8 cellular contexts compared by ENCODE assay signal in genomic region chr1:43348809-43349593, GRCh38. TPM values are rescaled to one million over a fixed set of nuclear protein-coding genes. Genes with fewer than 3 reads are reported as not detected.
DNase-seq lines count a peak whose midpoint lies in the region; ATAC-seq, FAIRE-seq and TF ChIP-seq lines count a peak whose summit lies in the region.

No MANE protein-coding gene starts in this region.

- H3K9ac ChIP-seq in SU-DHL-6 (ENCODE audit: low read length) (peak overlapping the region; percentile 60), K562 (ENCODE audit: insufficient read depth in 1 of 2, low read depth in 2 of 2, low read length in 2 of 2) (no peak overlapping the region; a peak in 1 of 4 replicates), rectal smooth muscle tissue (ENCODE audit: low read length) (peak overlapping the region; percentile 59)

- TF ChIP-seq RAD21 in K562 (CRISPR knock-in tag; conservative IDR thresholded peaks at IDR 0.05 in 1 of 2, IDR thresholded peaks at IDR 0.05 in 1 of 2) = no peak

- no peaks in the 10 kb centered on the region for H3K79me2 ChIP-seq in SU-DHL-6 (ENCODE audit: insufficient read depth, low read length)
- no peaks in the 10 kb centered on the region for H3K79me2 ChIP-seq in K562 (ENCODE audit: control insufficient read depth, insufficient read depth, low read length)

- in situ Hi-C loops in K562 (cut with MboI) = no loop called here

- no peaks in the 10 kb centered on the region for H3K27me3 ChIP-seq in MG63
- no peaks in the 10 kb centered on the region for H3K27me3 ChIP-seq in SU-DHL-6 (ENCODE audit: low read length)
- no peaks in the 10 kb centered on the region for H3K27me3 ChIP-seq in K562 (ENCODE audit: control insufficient read depth in 2 of 2, insufficient read depth in 2 of 2, low read length in 2 of 2)
- no peaks in the 10 kb centered on the region for H3K27me3 ChIP-seq in rectal smooth muscle tissue (ENCODE audit: control insufficient read depth, insufficient read depth, low read length)

- CTCF ChIA-PET in K562 (lab: Yijun Ruan, JAX; ENCODE audit: low intra/inter-chr PET ratio) = no interaction called here

- H3K4me3 ChIP-seq in GM12865 (ENCODE audit: low read depth, low read length) (peak overlapping the region; percentile 79), MG63 (peak overlapping the region; percentile 37), SU-DHL-6 (ENCODE audit: insufficient read depth, low read length, poor library complexity, severe bottlenecking) (peak overlapping the region; percentile 56), K562 (no peak overlapping the region), rectal smooth muscle tissue (ENCODE audit: low read length) (peak overlapping the region; percentile 76)

- no peak for TF ChIP-seq POLR2A in K562 (conservative IDR thresholded peaks at IDR 0.05)

- H3K4me2 ChIP-seq in SU-DHL-6 (ENCODE audit: low read depth, low read length, poor library complexity, severe bottlenecking) (peak overlapping the region; percentile 74), K562 (ENCODE audit: insufficient read depth, low read length) (0 out of 2 replicates have a peak overlapping the region, but pooled peaks have one; percentile 4)

- H3K9me3 ChIP-seq in MG63 (no peaks in the 10 kb centered on the region), SU-DHL-6 (ENCODE audit: insufficient read depth, low read length) (no peaks in the 10 kb centered on the region), K562 (replicated peaks; ENCODE audit: control insufficient read depth, insufficient read depth, low read depth, low read length) (no peaks in the 10 kb centered on the region)

- POLR2A ChIA-PET in K562 (lab: Yijun Ruan, JAX) = interaction anchor here (1.1 kb wide), 1 partner anchor 18 kb away, joined by 3 read pairs; no protein-coding TSS in a partner anchor

- H4K20me1 ChIP-seq in SU-DHL-6 (ENCODE audit: low read depth, low read length) (no peaks in the 10 kb centered on the region), K562 (replicated peaks; ENCODE audit: control insufficient read depth, insufficient read depth, low read length) (no peaks in the 10 kb centered on the region)

- H3K36me3 ChIP-seq in MG63 = no peaks in the 10 kb centered on the region
- no peaks in the 10 kb centered on the region for H3K36me3 ChIP-seq in SU-DHL-6 (ENCODE audit: low read length)
- no peaks in the 10 kb centered on the region for H3K36me3 ChIP-seq in K562 (ENCODE audit: control insufficient read depth, insufficient read depth, low read length)
- H3K36me3 ChIP-seq in rectal smooth muscle tissue (ENCODE audit: control insufficient read depth, insufficient read depth, low read length) = no peaks in the 10 kb centered on the region

- TF ChIP-seq EP300 in K562 (IDR thresholded peaks at IDR 0.05; ENCODE audit: low read length) = no peak

- H3K9me1 ChIP-seq in K562 (ENCODE audit: control insufficient read depth, insufficient read depth, low read length) = no peaks in the 10 kb centered on the region

- DNase-seq in GM12865 (ENCODE audit: low read depth) (peak; percentile 93), MG63 (peak; percentile 46), K562 (ENCODE audit: extremely low read depth in 1 of 4, low spot score in 3 of 4) (peak in 2 of 4 experiments; percentile 37), iPS DF 4.7 (ENCODE audit: extremely low read depth, low spot score) (peak; percentile 86)

- BruUV-seq in K562 (replicated peaks; lab: Mats Ljungman, UMichigan) = no TSS peak

- peak overlapping the region; percentile 67 for H3K27ac ChIP-seq in SU-DHL-6 (ENCODE audit: low read depth, low read length)
- no peak overlapping the region for H3K27ac ChIP-seq in K562 (ENCODE audit: extremely low read depth, low read depth, low read length)
- peak overlapping the region; percentile 89 for H3K27ac ChIP-seq in rectal smooth muscle tissue (ENCODE audit: low read depth, low read length)

- WGBS in K562 (ENCODE audit: insufficient coverage, low coverage, missing lambda C conversion rate) = 82% methylated on average over 48 of the region's 72 CpGs

- TF ChIP-seq CTCF in GM12865 (IDR thresholded peaks at IDR 0.05; ENCODE audit: insufficient read depth, low read depth, low read length, missing control alignments) (no peak), SU-DHL-6 (IDR thresholded peaks at IDR 0.05; ENCODE audit: insufficient read depth, low read length, poor library complexity, severe bottlenecking) (no peak), K562 (IDR thresholded peaks at IDR 0.05 in 2 of 3, conservative IDR thresholded peaks at IDR 0.05 in 1 of 3; ENCODE audit: insufficient read depth in 2 of 3, low read depth in 1 of 3, low read length in 3 of 3) (no peak)

- intact Hi-C loops in K562 (cut with micrococcal nuclease) = no loop called here

- peaks cover 13 to 17% of the 10 kb centered on the region in 2 experiments; a peak in 4 of 5 replicates for H3K4me1 ChIP-seq in K562 (replicated peaks in 1 of 2; ENCODE audit: control insufficient read depth in 2 of 2, insufficient read depth in 2 of 2, low read length in 2 of 2)
- peaks cover 6% of the 10 kb centered on the region for H3K4me1 ChIP-seq in rectal smooth muscle tissue (ENCODE audit: control insufficient read depth, insufficient read depth, low read length)

- H2AFZ ChIP-seq in SU-DHL-6 (ENCODE audit: low read depth, low read length, severe bottlenecking) (peak overlapping the region; percentile 83), K562 (ENCODE audit: low read depth, low read length) (peak overlapping the region; percentile 53)

- peaks cover 18% of the 10 kb centered on the region for H3F3A ChIP-seq in SU-DHL-6 (ENCODE audit: insufficient read depth)

- no peak for FAIRE-seq in K562 (lab: Jason Lieb, UNC)

- ATAC-seq in K562 (peak; percentile 69), GM19328 (IDR thresholded peaks at IDR 0.05; ENCODE audit: unreplicated experiment) (no peak), HG02571 (IDR thresholded peaks at IDR 0.05; ENCODE audit: unreplicated experiment) (no peak)

- H3K9me2 ChIP-seq in SU-DHL-6 (replicated peaks; ENCODE audit: insufficient read depth, low read length) = no peaks in the 10 kb centered on the region

RNA-seq across cellular contexts. Expression of gene CDC20, which starts 9.8 kb away (rescaled TPM):
- 152 and 260 TPM in 2 replicates for total RNA-seq in MG63 (2014; rRNA removed; shearing (Covaris generic); ENCODE audit: low replicate concordance)
- total RNA-seq in K562 (2011; cell fraction: chromatin; rRNA removed; ENCODE audit: low replicate concordance) = 81.3 and 180 TPM in 2 replicates
- 147 and 157 TPM in 2 replicates for total RNA-seq in K562 (2011; cell fraction: nucleolus; rRNA removed)
- 103 and 116 TPM in 2 replicates for total RNA-seq in K562 (2011; cell fraction: nucleoplasm; rRNA removed)
- total RNA-seq in K562 (2014; rRNA removed) (183 and 244 TPM in 2 replicates), K562 (2014; rRNA removed; fragmentation: Illumina TruSeq; extraction: Trizol) (94.5 and 106 TPM in 2 replicates), K562 (2015; rRNA removed; fragmentation: Illumina TruSeq; extraction: Trizol) (121 and 131 TPM in 2 replicates), K562 (2021) (212 and 224 TPM in 2 replicates)
- polyA plus RNA-seq in K562 (2011; rRNA removed) (92.8 and 173 TPM in 2 replicates), K562 (2014; fragmentation: Illumina TruSeq; extraction: Trizol) (178 and 197 TPM in 2 replicates), K562 (2014; fragmentation: Nextera tagmentation; extraction: Ambion mirVana) (10 to 100 TPM; 45.2 to 70.6 TPM), K562 (2014; rRNA removed) (141 and 146 TPM in 2 replicates)
- 185 and 280 TPM in 2 replicates for polyA plus RNA-seq in K562 (2011; cell fraction: cytosol; rRNA removed)
- polyA plus RNA-seq in K562 (2011; cell fraction: nucleus; rRNA removed) = 254 and 290 TPM in 2 replicates
- 207 and 277 TPM in 2 replicates for polyA plus RNA-seq in K562 (2012)
- 115 and 154 TPM in 2 replicates for polyA minus RNA-seq in K562 (2011; rRNA and poly(A)+ RNA removed)
- 157 and 191 TPM in 2 replicates for polyA minus RNA-seq in K562 (2011; cell fraction: cytosol; rRNA and poly(A)+ RNA removed)
- 40.5 and 60.9 TPM in 2 replicates for polyA minus RNA-seq in K562 (2011; cell fraction: nucleus; rRNA and poly(A)+ RNA removed)

RNA-seq across cellular contexts. Expression of gene MPL, which starts 11.4 kb away (rescaled TPM):
- total RNA-seq in MG63 (2014; rRNA removed; shearing (Covaris generic); ENCODE audit: low replicate concordance) = not detected in 2 replicates
- total RNA-seq in K562 (2011; cell fraction: chromatin; rRNA removed; ENCODE audit: low replicate concordance) = not detected in 2 replicates
- not detected in 2 replicates for total RNA-seq in K562 (2011; cell fraction: nucleolus; rRNA removed)
- not detected in 2 replicates for total RNA-seq in K562 (2011; cell fraction: nucleoplasm; rRNA removed)
- total RNA-seq in K562 (2014; rRNA removed) (not detected in 2 replicates), K562 (2014; rRNA removed; fragmentation: Illumina TruSeq; extraction: Trizol) (not detected in 2 replicates), K562 (2015; rRNA removed; fragmentation: Illumina TruSeq; extraction: Trizol) (not detected in 2 replicates), K562 (2021) (not detected in 2 replicates)
- polyA plus RNA-seq in K562 (2011; rRNA removed) (not detected in 2 replicates), K562 (2014; fragmentation: Illumina TruSeq; extraction: Trizol) (not detected in 2 replicates), K562 (2014; fragmentation: Nextera tagmentation; extraction: Ambion mirVana) (not detected), K562 (2014; rRNA removed) (not detected in 2 replicates)
- polyA plus RNA-seq in K562 (2011; cell fraction: cytosol; rRNA removed) = not detected in 2 replicates
- not detected in 2 replicates for polyA plus RNA-seq in K562 (2011; cell fraction: nucleus; rRNA removed)
- polyA plus RNA-seq in K562 (2012) = not detected in 2 replicates
- polyA minus RNA-seq in K562 (2011; rRNA and poly(A)+ RNA removed) = not detected in 2 replicates
- not detected in 2 replicates for polyA minus RNA-seq in K562 (2011; cell fraction: cytosol; rRNA and poly(A)+ RNA removed)
- polyA minus RNA-seq in K562 (2011; cell fraction: nucleus; rRNA and poly(A)+ RNA removed) = not detected in 2 replicates

RNA-seq across cellular contexts. Expression of gene ELOVL1, which starts 18.8 kb away (rescaled TPM):
- total RNA-seq in MG63 (2014; rRNA removed; shearing (Covaris generic); ENCODE audit: low replicate concordance) = 101 and 118 TPM in 2 replicates
- 99.9 and 173 TPM in 2 replicates for total RNA-seq in K562 (2011; cell fraction: chromatin; rRNA removed; ENCODE audit: low replicate concordance)
- 189 and 197 TPM in 2 replicates for total RNA-seq in K562 (2011; cell fraction: nucleolus; rRNA removed)
- total RNA-seq in K562 (2011; cell fraction: nucleoplasm; rRNA removed) = 151 and 160 TPM in 2 replicates
- total RNA-seq in K562 (2014; rRNA removed) (53.4 and 73.1 TPM in 2 replicates), K562 (2014; rRNA removed; fragmentation: Illumina TruSeq; extraction: Trizol) (48.1 and 51.0 TPM in 2 replicates), K562 (2015; rRNA removed; fragmentation: Illumina TruSeq; extraction: Trizol) (65.3 and 66.6 TPM in 2 replicates), K562 (2021) (66.8 and 73.2 TPM in 2 replicates)
- polyA plus RNA-seq in K562 (2011; rRNA removed) (157 and 159 TPM in 2 replicates), K562 (2014; fragmentation: Illumina TruSeq; extraction: Trizol) (108 and 120 TPM in 2 replicates), K562 (2014; fragmentation: Nextera tagmentation; extraction: Ambion mirVana) (100 to 1,000 TPM in 1 of 2 experiments, 10 to 100 TPM in 1; 70.3 to 147 TPM), K562 (2014; rRNA removed) (74.0 and 82.4 TPM in 2 replicates)
- polyA plus RNA-seq in K562 (2011; cell fraction: cytosol; rRNA removed) = 165 and 200 TPM in 2 replicates
- polyA plus RNA-seq in K562 (2011; cell fraction: nucleus; rRNA removed) = 181 and 189 TPM in 2 replicates
- 78.5 and 117 TPM in 2 replicates for polyA plus RNA-seq in K562 (2012)
- 50.4 and 62.9 TPM in 2 replicates for polyA minus RNA-seq in K562 (2011; rRNA and poly(A)+ RNA removed)
- 24.4 and 41.4 TPM in 2 replicates for polyA minus RNA-seq in K562 (2011; cell fraction: cytosol; rRNA and poly(A)+ RNA removed)
- 19.5 and 32.4 TPM in 2 replicates for polyA minus RNA-seq in K562 (2011; cell fraction: nucleus; rRNA and poly(A)+ RNA removed)

RNA-seq across cellular contexts. Expression of gene MED8, which starts 40.6 kb away (rescaled TPM):
- total RNA-seq in MG63 (2014; rRNA removed; shearing (Covaris generic); ENCODE audit: low replicate concordance) = 51.1 and 60.4 TPM in 2 replicates
- 84.8 and 86.1 TPM in 2 replicates for total RNA-seq in K562 (2011; cell fraction: chromatin; rRNA removed; ENCODE audit: low replicate concordance)
- 36.7 and 38.5 TPM in 2 replicates for total RNA-seq in K562 (2011; cell fraction: nucleolus; rRNA removed)
- 68.3 and 88.3 TPM in 2 replicates for total RNA-seq in K562 (2011; cell fraction: nucleoplasm; rRNA removed)
- total RNA-seq in K562 (2014; rRNA removed) (51.5 and 51.7 TPM in 2 replicates), K562 (2014; rRNA removed; fragmentation: Illumina TruSeq; extraction: Trizol) (52.7 and 56.4 TPM in 2 replicates), K562 (2015; rRNA removed; fragmentation: Illumina TruSeq; extraction: Trizol) (51.7 and 52.1 TPM in 2 replicates), K562 (2021) (57.7 and 60.7 TPM in 2 replicates)
- polyA plus RNA-seq in K562 (2011; rRNA removed) (23.0 and 30.9 TPM in 2 replicates), K562 (2014; fragmentation: Illumina TruSeq; extraction: Trizol) (55.3 and 60.3 TPM in 2 replicates), K562 (2014; fragmentation: Nextera tagmentation; extraction: Ambion mirVana) (100 to 1,000 TPM; 104 to 120 TPM), K562 (2014; rRNA removed) (32.3 and 37.6 TPM in 2 replicates)
- 19.9 and 32.8 TPM in 2 replicates for polyA plus RNA-seq in K562 (2011; cell fraction: cytosol; rRNA removed)
- 44.6 and 77.2 TPM in 2 replicates for polyA plus RNA-seq in K562 (2011; cell fraction: nucleus; rRNA removed)
- 57.3 and 73.4 TPM in 2 replicates for polyA plus RNA-seq in K562 (2012)
- 25.5 and 32.5 TPM in 2 replicates for polyA minus RNA-seq in K562 (2011; rRNA and poly(A)+ RNA removed)
- polyA minus RNA-seq in K562 (2011; cell fraction: cytosol; rRNA and poly(A)+ RNA removed) = 13.7 and 19.7 TPM in 2 replicates
- 20.7 and 50.4 TPM in 2 replicates for polyA minus RNA-seq in K562 (2011; cell fraction: nucleus; rRNA and poly(A)+ RNA removed)

RNA-seq across cellular contexts. Expression of gene SZT2, which starts 40.7 kb away (rescaled TPM):
- 2.5 and 4.9 TPM in 2 replicates for total RNA-seq in MG63 (2014; rRNA removed; shearing (Covaris generic); ENCODE audit: low replicate concordance)
- 328 and 537 TPM in 2 replicates for total RNA-seq in K562 (2011; cell fraction: chromatin; rRNA removed; ENCODE audit: low replicate concordance)
- total RNA-seq in K562 (2011; cell fraction: nucleolus; rRNA removed) = 162 and 172 TPM in 2 replicates
- 193 and 226 TPM in 2 replicates for total RNA-seq in K562 (2011; cell fraction: nucleoplasm; rRNA removed)
- 9.2 and 11.5 TPM in 2 replicates for total RNA-seq in K562 (2014; rRNA removed)
- 12.8 and 14.5 TPM in 2 replicates for total RNA-seq in K562 (2014; rRNA removed; fragmentation: Illumina TruSeq; extraction: Trizol)
- total RNA-seq in K562 (2015; rRNA removed; fragmentation: Illumina TruSeq; extraction: Trizol) = 14.4 and 15.8 TPM in 2 replicates
- 27.0 and 31.0 TPM in 2 replicates for total RNA-seq in K562 (2021)
- 9.1 and 14.4 TPM in 2 replicates for polyA plus RNA-seq in K562 (2011; rRNA removed)
- polyA plus RNA-seq in K562 (2011; cell fraction: cytosol; rRNA removed) = 5.5 and 7.0 TPM in 2 replicates
- 89.3 and 112 TPM in 2 replicates for polyA plus RNA-seq in K562 (2011; cell fraction: nucleus; rRNA removed)
- polyA plus RNA-seq in K562 (2012) = 12.1 and 24.7 TPM in 2 replicates
- polyA plus RNA-seq in K562 (2014; fragmentation: Illumina TruSeq; extraction: Trizol) = 14.7 and 15.1 TPM in 2 replicates
- polyA plus RNA-seq in K562 (2014; fragmentation: Nextera tagmentation; extraction: Ambion mirVana) = 1 to 10 TPM in 1 of 2 experiments, under 1 TPM in 1; 0.88 to 1.3 TPM
- polyA plus RNA-seq in K562 (2014; rRNA removed) = 16.7 and 18.4 TPM in 2 replicates
- polyA minus RNA-seq in K562 (2011; rRNA and poly(A)+ RNA removed) = 54.3 and 67.1 TPM in 2 replicates
- polyA minus RNA-seq in K562 (2011; cell fraction: cytosol; rRNA and poly(A)+ RNA removed) = 8.7 and 15.7 TPM in 2 replicates
- polyA minus RNA-seq in K562 (2011; cell fraction: nucleus; rRNA and poly(A)+ RNA removed) = 52.0 and 88.4 TPM in 2 replicates

Comparison
In these comparisons a context has a peak if more than half of its experiments do, and no peak if none do; other contexts are left out.
1. H3K9ac ChIP-seq: peak in SU-DHL-6 (single experiment) and rectal smooth muscle tissue (single experiment); none in K562 (0 of 2).